Comparison of ENCODE assay signal across 8 cellular contexts in the genomic region with DNA sequence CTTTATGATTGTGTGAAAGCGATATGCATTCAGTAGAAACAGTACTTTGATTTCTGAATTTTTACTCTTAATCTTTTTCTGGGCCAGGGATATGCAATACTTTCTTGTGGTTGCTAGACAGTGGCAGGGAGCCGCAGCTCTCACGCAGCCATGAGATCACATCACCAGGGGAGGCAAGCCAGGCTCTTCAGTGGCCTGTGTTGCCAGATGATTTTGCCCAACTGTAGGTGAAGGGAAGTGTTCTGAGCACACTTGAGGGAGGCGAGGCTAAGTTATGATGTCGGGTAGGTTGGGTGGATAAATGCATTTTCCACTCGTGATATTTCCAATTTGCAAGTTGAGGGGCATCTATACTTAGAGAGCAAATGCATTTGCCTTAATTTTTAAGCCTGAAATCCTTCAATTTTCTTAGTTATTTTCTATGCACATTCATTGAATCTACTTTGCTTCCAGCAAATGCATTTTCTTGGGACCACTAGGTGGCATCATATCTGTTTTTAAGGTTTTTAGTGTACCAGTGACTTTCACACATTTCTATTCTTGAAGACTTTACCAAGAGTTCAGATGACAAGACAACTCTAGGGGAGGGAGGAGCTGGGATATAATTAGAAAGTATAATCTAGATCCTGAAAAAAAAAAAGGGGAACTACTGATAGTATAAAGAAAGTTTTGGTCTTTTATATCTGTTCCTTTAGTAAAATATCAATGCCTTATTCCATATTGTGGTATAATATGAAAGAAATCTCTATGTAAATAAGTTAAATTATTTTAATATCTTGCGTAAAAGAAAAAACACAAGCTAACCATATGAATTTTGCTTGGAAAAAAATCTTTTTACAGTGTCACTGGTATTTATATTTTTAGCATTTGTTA.
DNase-seq lines count a peak whose midpoint lies in the region; ATAC-seq and TF ChIP-seq lines count a peak whose summit lies in the region.

No MANE protein-coding gene starts in this region.

- in situ Hi-C loops in Caki2 (cut with HindIII; ENCODE audit: low pct_unique_long_range_greater_than_20kb, low sequenced_read_pairs): no loop called here

- H3K4me1 ChIP-seq in PC-3 (ENCODE audit: insufficient read depth, low read length): no peaks in the 10 kb centered on the region

- no peak overlapping the region for H2AFZ ChIP-seq in PC-3 (ENCODE audit: low read length)

- no peaks in the 10 kb centered on the region for H3F3A ChIP-seq in PC-3 (ENCODE audit: low read length, unreplicated experiment)

- no peaks in the 10 kb centered on the region for H3K9me2 ChIP-seq in PC-3 (replicated peaks; ENCODE audit: low read length)

- no peaks in the 10 kb centered on the region for H3K36me3 ChIP-seq in PC-3 (ENCODE audit: low read depth, low read length)

- CTCF ChIA-PET in PC-3 (lab: Charles Lee): interaction anchor here (0.6 to 0.7 kb wide), 2 partner anchors 22 to 843 kb away, joined by 3 to 4 read pairs; no protein-coding TSS in a partner anchor

- intact Hi-C loops in PC-3 (cut with micrococcal nuclease): loop anchor here (1.0 to 2.0 kb wide), 2 partner anchors 441 to 1612 kb away; partner anchors contain the start of gene CBLN2

- H3K9ac ChIP-seq in PC-3 (ENCODE audit: low read length): no peak overlapping the region

- ATAC-seq in HG03159 (IDR thresholded peaks at IDR 0.05; ENCODE audit: unreplicated experiment): peak; percentile 60
- peak; percentile 54 for ATAC-seq in PC-3

- H3K4me2 ChIP-seq in PC-3 (ENCODE audit: low read length): no peak overlapping the region

- no peak for TF ChIP-seq POLR2A in erythroblast (IDR thresholded peaks at IDR 0.05; ENCODE audit: low read length)

- no peak overlapping the region for H3K4me3 ChIP-seq in PC-3 (ENCODE audit: low read length)

- no peak overlapping the region for H3K27ac ChIP-seq in PC-3 (ENCODE audit: low read length)

- no peaks in the 10 kb centered on the region for H3K9me3 ChIP-seq in PC-3 (ENCODE audit: low read length)

- peak; percentile 79 for TF ChIP-seq CTCF in PC-3 (conservative IDR thresholded peaks at IDR 0.05; ENCODE audit: low read depth, low read length)

- no peaks in the 10 kb centered on the region for H3K27me3 ChIP-seq in PC-3 (ENCODE audit: low read length)

- no peaks in the 10 kb centered on the region for H4K20me1 ChIP-seq in PC-3 (ENCODE audit: low read length)

- H3K79me2 ChIP-seq in PC-3 (ENCODE audit: low read length): no peaks in the 10 kb centered on the region

- DNase-seq in Caki2 (ENCODE audit: low read depth) (peak; percentile 22), PC-3 (peak; percentile 49), erythroblast (lab: John Stamatoyannopoulos, UW) (peak; percentile 19 to 35), pulmonary artery endothelial cell (ENCODE audit: low read depth, low spot score) (peak; percentile 5), iPS-NIHi7 (ENCODE audit: extremely low spot score) (no peak), islet precursor cell (no peak), AG08395 (ENCODE audit: low spot score) (no peak)

- no TSS peak for BruUV-seq in PC-3 (replicated peaks; lab: Mats Ljungman, UMichigan)

- POLR2A ChIA-PET in PC-3 (lab: Charles Lee; ENCODE audit: unreplicated experiment): no interaction called here

Comparison
In these comparisons a context has a peak if more than half of its experiments do, and no peak if none do; other contexts are left out.
1. DNase-seq: peak in Caki2 (single experiment), PC-3 (single experiment), erythroblast (2 of 2) and pulmonary artery endothelial cell (single experiment); none in iPS-NIHi7 (single experiment), islet precursor cell (single experiment) and AG08395 (single experiment).